Comparison of ENCODE assay signal across 24 cellular contexts in genomic region chr7:88109612-88110011, GRCh38.
DNase-seq lines count a peak whose midpoint lies in the region; ATAC-seq and TF ChIP-seq lines count a peak whose summit lies in the region.
"Had no signal": no experiment of that assay in that cellular context is flagged by ENCODE, and none has a peak within 500 bp of the region (broad histone marks: within the 10 kb centered on the region; RNA-seq: fewer than 3 reads in every experiment).

No MANE protein-coding gene starts in this region.

- DNase-seq in DMS153 treated with DMSO at 0.1 percent for 48 hours (lab: John Stamatoyannopoulos, UW; ENCODE audit: unreplicated experiment) = peak; percentile 8
- peak; percentile 67 for DNase-seq in G401 (ENCODE audit: low spot score)
- DNase-seq in NCI-H2171 (lab: John Stamatoyannopoulos, UW) = peak; percentile 62
- DNase-seq in glutamatergic neuron = no peak
- DNase-seq in natural killer cell treated with Interleukin-12 subunit alpha and Interleukin-12 subunit beta and Interleukin-15 and Interleukin-18, amount 100 ng/mL, for 72 hours (ENCODE audit: low spot score) = no peak
- no peak for DNase-seq in Caco-2
- DNase-seq in SKM-1 (lab: John Stamatoyannopoulos, UW; ENCODE audit: unreplicated experiment) = no peak
- DNase-seq: activated CD4-positive, alpha-beta memory T cell treated with anti-CD3 and anti-CD28 coated beads, Interleukin-2, amount 10 ng/mL, durations not matched to agents 7 days and 5 days; activated CD8-positive, alpha-beta memory T cell treated with anti-CD3 and anti-CD28 coated beads, Interleukin-2, amount 50 U/mL, for 4 hours; activated naive CD4-positive, alpha-beta T cell treated with anti-CD3 and anti-CD28 coated beads for 36 hours; adrenal gland; foreskin fibroblast; GOT3; head of caudate nucleus; MG63; NCI-H526 treated with DMSO at 0.1 percent for 48 hours; posterior cingulate gyrus; SHP77; sigmoid colon; stimulated activated CD4-positive, alpha-beta T cell treated with anti-CD3 and anti-CD28 coated beads, Interleukin-4, amount 100 ng/mL, for 1 hour; transverse colon had no signal

- intact Hi-C loops in Caco-2 (cut with micrococcal nuclease; ENCODE audit: unreplicated experiment) = loop anchor here (5.0 kb wide), 2 partner anchors 202 to 222 kb away; no protein-coding TSS in a partner anchor

- no peaks in the 10 kb centered on the region for H3K27me3 ChIP-seq in Caco-2 (replicated peaks; ENCODE audit: control insufficient read depth, insufficient read depth, low read length)
- H3K27me3 ChIP-seq: adrenal gland, BLaER1, MG63, sigmoid colon, transverse colon had no signal

- H3K9me3 ChIP-seq in Caco-2 = no peaks in the 10 kb centered on the region
- H3K9me3 ChIP-seq: adrenal gland, BLaER1, MG63, sigmoid colon, transverse colon had no signal

- H3K9me3 Mint-ChIP-seq in glutamatergic neuron (ENCODE audit: unreplicated experiment) = no peaks in the 10 kb centered on the region
- H3K9me3 Mint-ChIP-seq in natural killer cell treated with Interleukin-12 subunit alpha and Interleukin-12 subunit beta and Interleukin-15 and Interleukin-18, amount 100 ng/mL, for 72 hours = no peaks in the 10 kb centered on the region
- no peaks in the 10 kb centered on the region for H3K9me3 Mint-ChIP-seq in Caco-2 (ENCODE audit: unreplicated experiment)
- H3K9me3 Mint-ChIP-seq: activated CD4-positive, alpha-beta memory T cell treated with anti-CD3 and anti-CD28 coated beads, Interleukin-2, amount 10 ng/mL, durations not matched to agents 7 days and 5 days; activated naive CD4-positive, alpha-beta T cell treated with anti-CD3 and anti-CD28 coated beads for 36 hours had no signal

- no peaks in the 10 kb centered on the region for H3K27me3 Mint-ChIP-seq in glutamatergic neuron (ENCODE audit: unreplicated experiment)
- H3K27me3 Mint-ChIP-seq in natural killer cell treated with Interleukin-12 subunit alpha and Interleukin-12 subunit beta and Interleukin-15 and Interleukin-18, amount 100 ng/mL, for 72 hours = no peaks in the 10 kb centered on the region
- no peaks in the 10 kb centered on the region for H3K27me3 Mint-ChIP-seq in Caco-2 (ENCODE audit: insufficient read depth, unreplicated experiment)
- H3K27me3 Mint-ChIP-seq: activated CD4-positive, alpha-beta memory T cell treated with anti-CD3 and anti-CD28 coated beads, Interleukin-2, amount 10 ng/mL, durations not matched to agents 7 days and 5 days had no signal

- CTCF ChIA-PET in Caco-2 (lab: Charles Lee) = no interaction called here

- POLR2A ChIA-PET in Caco-2 (lab: Charles Lee) = no interaction called here

- H3K4me3 Mint-ChIP-seq in glutamatergic neuron (ENCODE audit: unreplicated experiment) = no peak overlapping the region
- no peak overlapping the region for H3K4me3 Mint-ChIP-seq in natural killer cell treated with Interleukin-12 subunit alpha and Interleukin-12 subunit beta and Interleukin-15 and Interleukin-18, amount 100 ng/mL, for 72 hours
- no peak overlapping the region for H3K4me3 Mint-ChIP-seq in Caco-2 (ENCODE audit: unreplicated experiment)
- H3K4me3 Mint-ChIP-seq: activated CD4-positive, alpha-beta memory T cell treated with anti-CD3 and anti-CD28 coated beads, Interleukin-2, amount 10 ng/mL, durations not matched to agents 7 days and 5 days; activated naive CD4-positive, alpha-beta T cell treated with anti-CD3 and anti-CD28 coated beads for 36 hours had no signal

- H3K4me1 Mint-ChIP-seq in glutamatergic neuron (ENCODE audit: low read depth, unreplicated experiment) = peaks cover 19% of the 10 kb centered on the region
- H3K4me1 Mint-ChIP-seq in natural killer cell treated with Interleukin-12 subunit alpha and Interleukin-12 subunit beta and Interleukin-15 and Interleukin-18, amount 100 ng/mL, for 72 hours (ENCODE audit: low read depth in 2 of 2) = no peaks in the 10 kb centered on the region
- H3K4me1 Mint-ChIP-seq in Caco-2 (ENCODE audit: low read depth, unreplicated experiment) = no peaks in the 10 kb centered on the region

- TF ChIP-seq CTCF in glutamatergic neuron (IDR thresholded peaks at IDR 0.05; ENCODE audit: partially characterized antibody, unreplicated experiment) (no peak), Caco-2 (IDR thresholded peaks at IDR 0.05; ENCODE audit: insufficient read depth in 1 of 2, low read depth in 1 of 2, low read length in 1 of 2, severe bottlenecking in 1 of 2, unreplicated experiment in 1 of 2) (no peak)

- no peaks in the 10 kb centered on the region for H3K4me1 ChIP-seq in Caco-2
- H3K4me1 ChIP-seq: adrenal gland, transverse colon had no signal

- H3K36me3 Mint-ChIP-seq in glutamatergic neuron (ENCODE audit: unreplicated experiment) = no peaks in the 10 kb centered on the region
- no peaks in the 10 kb centered on the region for H3K36me3 Mint-ChIP-seq in natural killer cell treated with Interleukin-12 subunit alpha and Interleukin-12 subunit beta and Interleukin-15 and Interleukin-18, amount 100 ng/mL, for 72 hours
- H3K36me3 Mint-ChIP-seq in Caco-2 (ENCODE audit: insufficient read depth, unreplicated experiment) = no peaks in the 10 kb centered on the region

- H3K4me3 ChIP-seq in Caco-2 (ENCODE audit: low read depth, low read length) = no peak overlapping the region
- H3K4me3 ChIP-seq: adrenal gland, BLaER1, MG63, sigmoid colon, transverse colon had no signal

- in situ Hi-C loops in G401 (cut with HindIII; ENCODE audit: low sequenced_read_pairs) = no loop called here

- no peaks in the 10 kb centered on the region for H3K36me3 ChIP-seq in Caco-2 (ENCODE audit: control insufficient read depth, insufficient read depth, low read length)
- H3K36me3 ChIP-seq: adrenal gland, BLaER1, MG63, sigmoid colon, transverse colon had no signal

- H3K27ac Mint-ChIP-seq in glutamatergic neuron (ENCODE audit: unreplicated experiment) (peak overlapping the region; percentile 0), Caco-2 (ENCODE audit: unreplicated experiment) (no peak overlapping the region)
- H3K27ac Mint-ChIP-seq in natural killer cell treated with Interleukin-12 subunit alpha and Interleukin-12 subunit beta and Interleukin-15 and Interleukin-18, amount 100 ng/mL, for 72 hours = no peak overlapping the region
- H3K27ac Mint-ChIP-seq: activated CD4-positive, alpha-beta memory T cell treated with anti-CD3 and anti-CD28 coated beads, Interleukin-2, amount 10 ng/mL, durations not matched to agents 7 days and 5 days; activated naive CD4-positive, alpha-beta T cell treated with anti-CD3 and anti-CD28 coated beads for 36 hours had no signal

- BruUV-seq in Caco-2 (replicated peaks; lab: Mats Ljungman, UMichigan) = no TSS peak

- no peak for ATAC-seq in natural killer cell treated with Interleukin-12 subunit alpha and Interleukin-12 subunit beta and Interleukin-15 and Interleukin-18, amount 100 ng/mL, for 72 hours
- ATAC-seq: esophagus mucosa, Panc1 had no signal

Comparison
In these comparisons a context has a peak if more than half of its experiments do, and no peak if none do; other contexts are left out.
1. DNase-seq: peak in DMS153 treated with DMSO at 0.1 percent for 48 hours (single experiment), G401 (single experiment) and NCI-H2171 (single experiment); none in glutamatergic neuron (single experiment), natural killer cell treated with Interleukin-12 subunit alpha and Interleukin-12 subunit beta and Interleukin-15 and Interleukin-18, amount 100 ng/mL, for 72 hours (single experiment), Caco-2 (0 of 2) and SKM-1 (single experiment).